15 cellular contexts compared by ENCODE assay signal in genomic region chr18:79540914-79541301, GRCh38.
DNase-seq lines count a peak whose midpoint lies in the region; FAIRE-seq and TF ChIP-seq lines count a peak whose summit lies in the region.
"Had no signal": no experiment of that assay in that cellular context is flagged by ENCODE, and none has a peak within 500 bp of the region (broad histone marks: within the 10 kb centered on the region; RNA-seq: fewer than 3 reads in every experiment).

No MANE protein-coding gene starts in this region.

- H3K36me3 ChIP-seq in kidney (ENCODE audit: control insufficient read depth in 1 of 2, insufficient read depth in 2 of 2, low read length in 2 of 2) (no peaks in the 10 kb centered on the region), testis (ENCODE audit: low read depth, missing control alignments) (no peaks in the 10 kb centered on the region)

- H3K4me1 ChIP-seq in kidney (ENCODE audit: control insufficient read depth in 1 of 2, insufficient read depth in 1 of 2, low read depth in 1 of 2, low read length in 2 of 2) (no peaks in the 10 kb centered on the region), testis (no peaks in the 10 kb centered on the region)

- TF ChIP-seq CTCF in kidney (IDR thresholded peaks at IDR 0.05; ENCODE audit: borderline replicate concordance, extremely low read depth, insufficient read depth) (no peak), testis (IDR thresholded peaks at IDR 0.05) (no peak)

- H3K4me3 ChIP-seq in kidney (ENCODE audit: low read length in 2 of 2) (no peak overlapping the region), testis (no peak overlapping the region)
- H3K4me3 ChIP-seq: GM23248 had no signal

- intact Hi-C loops in kidney (cut with DNase I): no loop called here
- intact Hi-C loops in posterior vena cava (cut with DNase I): no loop called here
- intact Hi-C loops in testis (cut with DNase I; ENCODE audit: low total_unique reads): no loop called here

- no peaks in the 10 kb centered on the region for H3K27me3 ChIP-seq in testis

- H3K9ac ChIP-seq in kidney (ENCODE audit: low read length in 2 of 2): no peak overlapping the region
- H3K9ac ChIP-seq: GM23248 had no signal

- TF ChIP-seq POLR2A in testis (IDR thresholded peaks at IDR 0.05): no peak

- WGBS in testis, 2 donors: 47 to 55% methylated on average over 12 of the region's 12 CpGs

- H3K27ac ChIP-seq in kidney (ENCODE audit: low read depth in 2 of 2, low read length in 2 of 2) (no peak overlapping the region), testis (no peak overlapping the region)
- H3K27ac ChIP-seq: 22Rv1, GM23248 had no signal

- H3K9me3 ChIP-seq in kidney (ENCODE audit: control insufficient read depth in 1 of 2, low read length in 2 of 2) (peaks cover 0 to 9% of the 10 kb centered on the region in 2 donors), testis (no peaks in the 10 kb centered on the region)

- FAIRE-seq in kidney (lab: Jason Lieb, UNC) (no peak), frontal cortex (lab: Jason Lieb, UNC) (no peak)

- peak; percentile 2 for DNase-seq in activated CD4-positive, alpha-beta T cell treated with anti-CD3 and anti-CD28 coated beads for 1 hour
- no peak for DNase-seq in activated CD4-positive, alpha-beta T cell treated with anti-CD3 and anti-CD28 coated beads, Interleukin-2, amount 50 U/mL, for 4 hours
- DNase-seq in kidney (peak; percentile 51), posterior vena cava (ENCODE audit: low spot score) (peak; percentile 71), testis (peak; percentile 16), frontal cortex (ENCODE audit: low spot score in 2 of 2) (no peak), cerebellar cortex (ENCODE audit: low spot score) (no peak), NCI-H446 treated with DMSO at 0.1 percent for 48 hours (lab: John Stamatoyannopoulos, UW) (no peak)
- DNase-seq: CD8-positive, alpha-beta memory T cell; GF-D8; NCI-H1436 treated with DMSO at 0.1 percent for 48 hours; NCI-H2227 treated with DMSO at 0.1 percent for 48 hours; NCI-H526 treated with DMSO at 0.1 percent for 48 hours had no signal

Comparison
In these comparisons a context has a peak if more than half of its experiments do, and no peak if none do; other contexts are left out.
1. DNase-seq: peak in activated CD4-positive, alpha-beta T cell treated with anti-CD3 and anti-CD28 coated beads for 1 hour (single experiment), kidney (single experiment), posterior vena cava (single experiment) and testis (single experiment); none in activated CD4-positive, alpha-beta T cell treated with anti-CD3 and anti-CD28 coated beads, Interleukin-2, amount 50 U/mL, for 4 hours (0 of 2), frontal cortex (0 of 2), cerebellar cortex (single experiment) and NCI-H446 treated with DMSO at 0.1 percent for 48 hours (single experiment).